14 cellular contexts compared by ENCODE assay signal in the genomic region with DNA sequence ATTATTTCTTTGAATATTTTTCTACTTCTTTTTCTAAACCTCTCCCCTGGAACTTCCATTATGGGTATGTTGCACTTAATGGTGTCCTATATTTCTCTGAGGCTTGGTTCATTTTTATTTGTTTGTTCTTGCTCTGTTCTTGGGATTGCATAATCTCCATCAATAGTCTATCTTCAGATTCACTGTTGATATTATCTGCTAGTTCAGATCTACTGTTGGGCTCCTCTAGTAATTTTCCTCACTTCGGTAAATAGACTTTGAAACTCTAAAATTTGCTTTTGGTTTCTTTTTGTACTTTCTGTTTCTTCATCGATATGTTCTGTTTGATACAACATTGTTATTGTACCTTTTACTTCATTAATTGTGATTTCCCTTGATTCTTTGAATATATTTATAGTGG.
"Had no signal": no experiment of that assay in that cellular context is flagged by ENCODE, and none has a peak within 500 bp of the region (broad histone marks: within the 10 kb centered on the region; RNA-seq: fewer than 3 reads in every experiment).

No MANE protein-coding gene starts in this region.

- ATAC-seq: heart right ventricle; lower lobe of right lung; stimulated activated naive B cell treated with anti-CD40 and anti-IgM and Interleukin-4, amounts not matched to agents 10 μg/mL and 1 μg/mL and 100 μg/mL, for 72 hours had no signal

- H3K27me3 Mint-ChIP-seq: stimulated activated naive B cell treated with anti-CD40 and anti-IgM and Interleukin-4, amounts not matched to agents 10 μg/mL and 1 μg/mL and 100 μg/mL, for 72 hours had no signal

- H3K4me3 Mint-ChIP-seq: stimulated activated naive B cell treated with anti-CD40 and anti-IgM and Interleukin-4, amounts not matched to agents 10 μg/mL and 1 μg/mL and 100 μg/mL, for 72 hours had no signal

- H3K27ac ChIP-seq: cardiac muscle cell, colonic mucosa, heart right ventricle, lower lobe of right lung, SJSA1, WERI-Rb-1 had no signal

- H3K36me3 ChIP-seq: colonic mucosa had no signal

- FAIRE-seq: frontal cortex had no signal

- H3K9me3 ChIP-seq: colonic mucosa, SJSA1 had no signal

- H3K27ac Mint-ChIP-seq: stimulated activated naive B cell treated with anti-CD40 and anti-IgM and Interleukin-4, amounts not matched to agents 10 μg/mL and 1 μg/mL and 100 μg/mL, for 72 hours had no signal

- H3K4me1 ChIP-seq: colonic mucosa, heart right ventricle, lower lobe of right lung, SJSA1 had no signal

- H3K27me3 ChIP-seq: cardiac muscle cell, colonic mucosa, heart right ventricle, SJSA1 had no signal

- DNase-seq: activated CD4-positive, alpha-beta T cell treated with anti-CD3 and anti-CD28 coated beads for 4 hours; activated effector memory CD4-positive, alpha-beta T cell treated with anti-CD3 and anti-CD28 coated beads, Interleukin-2, amount 50 U/mL, for 16 hours; colonic mucosa; heart right ventricle; lower lobe of right lung; midbrain; stimulated activated naive B cell treated with anti-CD40 and anti-IgM and Interleukin-4, amounts not matched to agents 10 μg/mL and 1 μg/mL and 100 μg/mL, for 72 hours; SW 1271; T1000; trophoblast cell; WERI-Rb-1 had no signal

- H3K4me3 ChIP-seq: cardiac muscle cell, colonic mucosa, heart right ventricle, lower lobe of right lung, SJSA1 had no signal
